1 cellular context compared by ENCODE assay signal in genomic region chr19:51668167-51668566, GRCh38.
TF ChIP-seq lines count a peak whose summit lies in the region.

No MANE protein-coding gene starts in this region.

TF ChIP-seq in K562, 482 proteins besides CTCF, POLR2A, EP300 and RAD21:
- TF ChIP-seq HDAC6 (IDR thresholded peaks at IDR 0.05; ENCODE audit: low read depth, low read length) (no peak), USF1 (CRISPR knock-in tag; IDR thresholded peaks at IDR 0.05) (no peak), HLTF (IDR thresholded peaks at IDR 0.05) (no peak), ZBTB17 (CRISPR knock-in tag; IDR thresholded peaks at IDR 0.05) (no peak), NRF1 (conservative IDR thresholded peaks at IDR 0.05 in 1 of 2, IDR thresholded peaks at IDR 0.05 in 1 of 2) (no peak), TCFL5 (CRISPR knock-in tag; conservative IDR thresholded peaks at IDR 0.05) (no peak), ZNF347 (CRISPR knock-in tag; IDR thresholded peaks at IDR 0.05; ENCODE audit: low read depth) (no peak), NONO (IDR thresholded peaks at IDR 0.05; ENCODE audit: low read depth in 2 of 2, low read length in 1 of 2) (no peak), ZFP30 (CRISPR knock-in tag; IDR thresholded peaks at IDR 0.05; ENCODE audit: borderline replicate concordance) (no peak), AFF1 (IDR thresholded peaks at IDR 0.05; ENCODE audit: low read depth in 1 of 2, partially characterized antibody in 2 of 2) (no peak), SIRT6 (IDR thresholded peaks at IDR 0.05; ENCODE audit: low read depth, low read length) (no peak), KLF10 (CRISPR knock-in tag; IDR thresholded peaks at IDR 0.05) (no peak), ZNF140 (CRISPR knock-in tag; IDR thresholded peaks at IDR 0.05) (no peak), ZBTB11 (CRISPR knock-in tag; IDR thresholded peaks at IDR 0.05) (no peak)
